Comparison of ENCODE assay signal across 1 cellular context in genomic region chr3:50617096-50617791, GRCh38.
A peak's percentile ranks its signal among the peaks of the same experiment; 100 is the strongest.
TF ChIP-seq lines count a peak whose summit lies in the region.

MAPKAPK3 (plus strand) TSS chr3:50617151; CDS start chr3:50617566, 415 bp downstream.

TF ChIP-seq in GM12878, 131 proteins besides CTCF, POLR2A, EP300 and RAD21 (continued from another document and continues in another):
- TF ChIP-seq, protein P1, sequence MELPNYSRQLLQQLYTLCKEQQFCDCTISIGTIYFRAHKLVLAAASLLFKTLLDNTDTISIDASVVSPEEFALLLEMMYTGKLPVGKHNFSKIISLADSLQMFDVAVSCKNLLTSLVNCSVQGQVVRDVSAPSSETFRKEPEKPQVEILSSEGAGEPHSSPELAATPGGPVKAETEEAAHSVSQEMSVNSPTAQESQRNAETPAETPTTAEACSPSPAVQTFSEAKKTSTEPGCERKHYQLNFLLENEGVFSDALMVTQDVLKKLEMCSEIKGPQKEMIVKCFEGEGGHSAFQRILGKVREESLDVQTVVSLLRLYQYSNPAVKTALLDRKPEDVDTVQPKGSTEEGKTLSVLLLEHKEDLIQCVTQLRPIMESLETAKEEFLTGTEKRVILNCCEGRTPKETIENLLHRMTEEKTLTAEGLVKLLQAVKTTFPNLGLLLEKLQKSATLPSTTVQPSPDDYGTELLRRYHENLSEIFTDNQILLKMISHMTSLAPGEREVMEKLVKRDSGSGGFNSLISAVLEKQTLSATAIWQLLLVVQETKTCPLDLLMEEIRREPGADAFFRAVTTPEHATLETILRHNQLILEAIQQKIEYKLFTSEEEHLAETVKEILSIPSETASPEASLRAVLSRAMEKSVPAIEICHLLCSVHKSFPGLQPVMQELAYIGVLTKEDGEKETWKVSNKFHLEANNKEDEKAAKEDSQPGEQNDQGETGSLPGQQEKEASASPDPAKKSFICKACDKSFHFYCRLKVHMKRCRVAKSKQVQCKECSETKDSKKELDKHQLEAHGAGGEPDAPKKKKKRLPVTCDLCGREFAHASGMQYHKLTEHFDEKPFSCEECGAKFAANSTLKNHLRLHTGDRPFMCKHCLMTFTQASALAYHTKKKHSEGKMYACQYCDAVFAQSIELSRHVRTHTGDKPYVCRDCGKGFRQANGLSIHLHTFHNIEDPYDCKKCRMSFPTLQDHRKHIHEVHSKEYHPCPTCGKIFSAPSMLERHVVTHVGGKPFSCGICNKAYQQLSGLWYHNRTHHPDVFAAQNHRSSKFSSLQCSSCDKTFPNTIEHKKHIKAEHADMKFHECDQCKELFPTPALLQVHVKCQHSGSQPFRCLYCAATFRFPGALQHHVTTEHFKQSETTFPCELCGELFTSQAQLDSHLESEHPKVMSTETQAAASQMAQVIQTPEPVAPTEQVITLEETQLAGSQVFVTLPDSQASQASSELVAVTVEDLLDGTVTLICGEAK (IDR thresholded peaks at IDR 0.05; ENCODE audit: borderline replicate concordance) = no peak
- TF ChIP-seq SMAD5 (IDR thresholded peaks at IDR 0.05; ENCODE audit: low read depth) = no peak
- no peak for TF ChIP-seq PKNOX1 (IDR thresholded peaks at IDR 0.05)
- TF ChIP-seq STAT1 (conservative IDR thresholded peaks at IDR 0.05) = no peak
- TF ChIP-seq SIN3A (IDR thresholded peaks at IDR 0.05; ENCODE audit: low read depth, low read length) = no peak
- TF ChIP-seq POLR2AphosphoS2 (IDR thresholded peaks at IDR 0.05; ENCODE audit: low read depth, low read length) = no peak
- TF ChIP-seq ZNF274 (IDR thresholded peaks at IDR 0.05; ENCODE audit: insufficient read depth, insufficient read length) = no peak
- peak; percentile 39 to 89; a peak in 3 of 4 replicates for TF ChIP-seq BHLHE40 (IDR thresholded peaks at IDR 0.05; ENCODE audit: borderline replicate concordance in 1 of 2, low read depth in 2 of 2, low read length in 1 of 2)
- no peak for TF ChIP-seq NFIC (IDR thresholded peaks at IDR 0.05; ENCODE audit: low read depth, low read length)
- no peak for TF ChIP-seq ZSCAN29 (IDR thresholded peaks at IDR 0.05)
- no peak for TF ChIP-seq IRF4 (IDR thresholded peaks at IDR 0.05; ENCODE audit: low read depth, low read length)
- no peak for TF ChIP-seq SRF (IDR thresholded peaks at IDR 0.05; ENCODE audit: low read depth in 2 of 2, low read length in 2 of 2)
- 0 out of 2 replicates have a peak, but pooled peaks have one; percentile 12 for TF ChIP-seq TCF12 (IDR thresholded peaks at IDR 0.05; ENCODE audit: low read depth, low read length)
- TF ChIP-seq, protein P2, sequence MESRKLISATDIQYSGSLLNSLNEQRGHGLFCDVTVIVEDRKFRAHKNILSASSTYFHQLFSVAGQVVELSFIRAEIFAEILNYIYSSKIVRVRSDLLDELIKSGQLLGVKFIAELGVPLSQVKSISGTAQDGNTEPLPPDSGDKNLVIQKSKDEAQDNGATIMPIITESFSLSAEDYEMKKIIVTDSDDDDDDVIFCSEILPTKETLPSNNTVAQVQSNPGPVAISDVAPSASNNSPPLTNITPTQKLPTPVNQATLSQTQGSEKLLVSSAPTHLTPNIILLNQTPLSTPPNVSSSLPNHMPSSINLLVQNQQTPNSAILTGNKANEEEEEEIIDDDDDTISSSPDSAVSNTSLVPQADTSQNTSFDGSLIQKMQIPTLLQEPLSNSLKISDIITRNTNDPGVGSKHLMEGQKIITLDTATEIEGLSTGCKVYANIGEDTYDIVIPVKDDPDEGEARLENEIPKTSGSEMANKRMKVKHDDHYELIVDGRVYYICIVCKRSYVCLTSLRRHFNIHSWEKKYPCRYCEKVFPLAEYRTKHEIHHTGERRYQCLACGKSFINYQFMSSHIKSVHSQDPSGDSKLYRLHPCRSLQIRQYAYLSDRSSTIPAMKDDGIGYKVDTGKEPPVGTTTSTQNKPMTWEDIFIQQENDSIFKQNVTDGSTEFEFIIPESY (IDR thresholded peaks at IDR 0.05) = no peak
- TF ChIP-seq MEF2B (IDR thresholded peaks at IDR 0.05; ENCODE audit: partially characterized antibody, poor library complexity, severe bottlenecking) = peak; percentile 14
- TF ChIP-seq RAD51 (IDR thresholded peaks at IDR 0.05) = no peak
- no peak for TF ChIP-seq POLR2AphosphoS5 (IDR thresholded peaks at IDR 0.05; ENCODE audit: low read length)
- TF ChIP-seq TARDBP (IDR thresholded peaks at IDR 0.05; ENCODE audit: borderline replicate concordance) = no peak
- no peak; the same call in 1 of the 2 replicates for TF ChIP-seq HCFC1 (IDR thresholded peaks at IDR 0.05; ENCODE audit: low read length)
- TF ChIP-seq BCLAF1 (IDR thresholded peaks at IDR 0.05) = no peak
- TF ChIP-seq, protein P3, sequence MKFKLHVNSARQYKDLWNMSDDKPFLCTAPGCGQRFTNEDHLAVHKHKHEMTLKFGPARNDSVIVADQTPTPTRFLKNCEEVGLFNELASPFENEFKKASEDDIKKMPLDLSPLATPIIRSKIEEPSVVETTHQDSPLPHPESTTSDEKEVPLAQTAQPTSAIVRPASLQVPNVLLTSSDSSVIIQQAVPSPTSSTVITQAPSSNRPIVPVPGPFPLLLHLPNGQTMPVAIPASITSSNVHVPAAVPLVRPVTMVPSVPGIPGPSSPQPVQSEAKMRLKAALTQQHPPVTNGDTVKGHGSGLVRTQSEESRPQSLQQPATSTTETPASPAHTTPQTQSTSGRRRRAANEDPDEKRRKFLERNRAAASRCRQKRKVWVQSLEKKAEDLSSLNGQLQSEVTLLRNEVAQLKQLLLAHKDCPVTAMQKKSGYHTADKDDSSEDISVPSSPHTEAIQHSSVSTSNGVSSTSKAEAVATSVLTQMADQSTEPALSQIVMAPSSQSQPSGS (IDR thresholded peaks at IDR 0.05; ENCODE audit: low read length) = no peak
- TF ChIP-seq MTA3 (IDR thresholded peaks at IDR 0.05; ENCODE audit: borderline replicate concordance, low read length) = no peak
- TF ChIP-seq, protein P4, sequence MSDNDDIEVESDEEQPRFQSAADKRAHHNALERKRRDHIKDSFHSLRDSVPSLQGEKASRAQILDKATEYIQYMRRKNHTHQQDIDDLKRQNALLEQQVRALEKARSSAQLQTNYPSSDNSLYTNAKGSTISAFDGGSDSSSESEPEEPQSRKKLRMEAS (IDR thresholded peaks at IDR 0.05; ENCODE audit: low read depth, low read length) = peak; percentile 11; the same call in 1 of the 2 replicates
- no peak for TF ChIP-seq TCF7 (IDR thresholded peaks at IDR 0.05; ENCODE audit: borderline replicate concordance)
- TF ChIP-seq MYB (IDR thresholded peaks at IDR 0.05; ENCODE audit: borderline replicate concordance, low read depth, low read length) = no peak
- TF ChIP-seq CHD2 (IDR thresholded peaks at IDR 0.05; ENCODE audit: borderline replicate concordance, low read depth, low read length) = no peak
- TF ChIP-seq JUNB (IDR thresholded peaks at IDR 0.05) = no peak
- TF ChIP-seq GATAD2B (conservative IDR thresholded peaks at IDR 0.05; ENCODE audit: low read depth) = peak; percentile 50; the same call in 1 of the 2 replicates
- no peak for TF ChIP-seq BACH1 (IDR thresholded peaks at IDR 0.05; ENCODE audit: borderline replicate concordance)
- TF ChIP-seq, protein P5, sequence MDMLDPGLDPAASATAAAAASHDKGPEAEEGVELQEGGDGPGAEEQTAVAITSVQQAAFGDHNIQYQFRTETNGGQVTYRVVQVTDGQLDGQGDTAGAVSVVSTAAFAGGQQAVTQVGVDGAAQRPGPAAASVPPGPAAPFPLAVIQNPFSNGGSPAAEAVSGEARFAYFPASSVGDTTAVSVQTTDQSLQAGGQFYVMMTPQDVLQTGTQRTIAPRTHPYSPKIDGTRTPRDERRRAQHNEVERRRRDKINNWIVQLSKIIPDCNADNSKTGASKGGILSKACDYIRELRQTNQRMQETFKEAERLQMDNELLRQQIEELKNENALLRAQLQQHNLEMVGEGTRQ (IDR thresholded peaks at IDR 0.05; ENCODE audit: borderline replicate concordance, low read depth, low read length) = no peak
- TF ChIP-seq ZBED1 (IDR thresholded peaks at IDR 0.05; ENCODE audit: borderline replicate concordance) = no peak
- no peak for TF ChIP-seq NBN (IDR thresholded peaks at IDR 0.05)
- peak; percentile 75 for TF ChIP-seq DPF2 (IDR thresholded peaks at IDR 0.05)
- no peak for TF ChIP-seq SMC3 (IDR thresholded peaks at IDR 0.05; ENCODE audit: borderline replicate concordance, low read length)
- no peak for TF ChIP-seq PML (IDR thresholded peaks at IDR 0.05; ENCODE audit: low read length)
- TF ChIP-seq NR2F1 (conservative IDR thresholded peaks at IDR 0.05) = no peak
- no peak for TF ChIP-seq MTA2 (IDR thresholded peaks at IDR 0.05; ENCODE audit: low read depth)
- TF ChIP-seq, protein P6, sequence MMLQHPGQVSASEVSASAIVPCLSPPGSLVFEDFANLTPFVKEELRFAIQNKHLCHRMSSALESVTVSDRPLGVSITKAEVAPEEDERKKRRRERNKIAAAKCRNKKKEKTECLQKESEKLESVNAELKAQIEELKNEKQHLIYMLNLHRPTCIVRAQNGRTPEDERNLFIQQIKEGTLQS (IDR thresholded peaks at IDR 0.05; ENCODE audit: borderline replicate concordance, extremely low read depth, low read depth, low read length) = no peak
- TF ChIP-seq USF1 (IDR thresholded peaks at IDR 0.05; ENCODE audit: borderline replicate concordance, extremely low read length, insufficient read depth, low read depth, low read length) = peak; percentile 73
- no peak for TF ChIP-seq TCF3 (IDR thresholded peaks at IDR 0.05; ENCODE audit: borderline replicate concordance, insufficient read depth, low read depth, low read length)
- TF ChIP-seq CBFB (IDR thresholded peaks at IDR 0.05; ENCODE audit: low read depth) = no peak
- TF ChIP-seq PAX5 (IDR thresholded peaks at IDR 0.05; ENCODE audit: borderline replicate concordance, low read depth, low read length) = no peak
- TF ChIP-seq CREM (IDR thresholded peaks at IDR 0.05; ENCODE audit: low read depth) = no peak
- TF ChIP-seq, protein P7, sequence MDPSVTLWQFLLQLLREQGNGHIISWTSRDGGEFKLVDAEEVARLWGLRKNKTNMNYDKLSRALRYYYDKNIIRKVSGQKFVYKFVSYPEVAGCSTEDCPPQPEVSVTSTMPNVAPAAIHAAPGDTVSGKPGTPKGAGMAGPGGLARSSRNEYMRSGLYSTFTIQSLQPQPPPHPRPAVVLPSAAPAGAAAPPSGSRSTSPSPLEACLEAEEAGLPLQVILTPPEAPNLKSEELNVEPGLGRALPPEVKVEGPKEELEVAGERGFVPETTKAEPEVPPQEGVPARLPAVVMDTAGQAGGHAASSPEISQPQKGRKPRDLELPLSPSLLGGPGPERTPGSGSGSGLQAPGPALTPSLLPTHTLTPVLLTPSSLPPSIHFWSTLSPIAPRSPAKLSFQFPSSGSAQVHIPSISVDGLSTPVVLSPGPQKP (IDR thresholded peaks at IDR 0.05; ENCODE audit: low read depth, low read length) = no peak
- TF ChIP-seq HDAC6 (IDR thresholded peaks at IDR 0.05; ENCODE audit: unreplicated experiment) = no peak
- peak; percentile 23; the same call in 1 of the 2 replicates for TF ChIP-seq IKZF1 (conservative IDR thresholded peaks at IDR 0.05)
- TF ChIP-seq RCOR1 (conservative IDR thresholded peaks at IDR 0.05; ENCODE audit: low read depth, low read length) = no peak
- TF ChIP-seq, protein P8, sequence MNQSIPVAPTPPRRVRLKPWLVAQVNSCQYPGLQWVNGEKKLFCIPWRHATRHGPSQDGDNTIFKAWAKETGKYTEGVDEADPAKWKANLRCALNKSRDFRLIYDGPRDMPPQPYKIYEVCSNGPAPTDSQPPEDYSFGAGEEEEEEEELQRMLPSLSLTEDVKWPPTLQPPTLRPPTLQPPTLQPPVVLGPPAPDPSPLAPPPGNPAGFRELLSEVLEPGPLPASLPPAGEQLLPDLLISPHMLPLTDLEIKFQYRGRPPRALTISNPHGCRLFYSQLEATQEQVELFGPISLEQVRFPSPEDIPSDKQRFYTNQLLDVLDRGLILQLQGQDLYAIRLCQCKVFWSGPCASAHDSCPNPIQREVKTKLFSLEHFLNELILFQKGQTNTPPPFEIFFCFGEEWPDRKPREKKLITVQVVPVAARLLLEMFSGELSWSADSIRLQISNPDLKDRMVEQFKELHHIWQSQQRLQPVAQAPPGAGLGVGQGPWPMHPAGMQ (IDR thresholded peaks at IDR 0.05; ENCODE audit: borderline replicate concordance) = no peak
- no peak for TF ChIP-seq ETV6 (conservative IDR thresholded peaks at IDR 0.05 in 1 of 2, IDR thresholded peaks at IDR 0.05 in 1 of 2; ENCODE audit: borderline replicate concordance in 1 of 2, low read depth in 1 of 2)
- no peak for TF ChIP-seq SUZ12 (IDR thresholded peaks at IDR 0.05; ENCODE audit: unreplicated experiment)
- no peak for TF ChIP-seq PAX8 (IDR thresholded peaks at IDR 0.05)
- no peak for TF ChIP-seq EZH2 (IDR thresholded peaks at IDR 0.05; ENCODE audit: borderline replicate concordance, control insufficient read depth, low read depth, low read length)
- no peak for TF ChIP-seq SREBF2 (IDR thresholded peaks at IDR 0.05; ENCODE audit: low read length)
- 0 out of 4 replicates have a peak, but pooled peaks have one; percentile 16 for TF ChIP-seq IKZF2 (IDR thresholded peaks at IDR 0.05)
